ENCODE assay signal across 8 cellular contexts in the genomic region with DNA sequence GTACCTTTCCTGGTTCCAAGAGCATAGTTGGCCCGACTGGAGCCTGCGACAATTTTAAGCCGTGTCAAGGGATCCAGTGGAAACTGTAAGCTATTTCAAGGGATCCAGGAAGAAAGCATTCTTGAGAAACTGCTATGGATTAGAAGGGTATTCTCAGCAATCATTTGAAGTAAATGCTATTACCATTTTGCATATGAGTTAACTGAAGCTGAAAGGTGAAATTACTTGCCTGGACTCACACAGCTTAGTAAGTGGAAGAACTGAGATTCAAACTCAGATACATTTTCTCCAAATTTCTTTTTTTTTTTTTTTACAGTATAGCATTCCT. TPM values are rescaled to one million over a fixed set of nuclear protein-coding genes. Genes with fewer than 3 reads are reported as not detected.
DNase-seq lines count a peak whose midpoint lies in the region; TF ChIP-seq lines count a peak whose summit lies in the region.

No MANE protein-coding gene starts in this region.

- H3K4me1 Mint-ChIP-seq in IgD-negative memory B cell (peaks cover 23 to 27% (median 26%) of the 10 kb centered on the region in 3 donors), nephron (peaks cover 26% of the 10 kb centered on the region)
- H3K4me1 Mint-ChIP-seq in dendritic cell treated with granulocyte-macrophage colony-stimulating factor and Interleukin-4, amounts not matched to agents 40 ng/mL and 50 ng/mL, for 4 days (ENCODE audit: low read depth): peaks cover 19% of the 10 kb centered on the region

- H3K27me3 Mint-ChIP-seq in IgD-negative memory B cell: peaks cover 5% of the 10 kb centered on the region
- no peaks in the 10 kb centered on the region for H3K27me3 Mint-ChIP-seq in dendritic cell treated with granulocyte-macrophage colony-stimulating factor and Interleukin-4, amounts not matched to agents 40 ng/mL and 50 ng/mL, for 4 days
- H3K27me3 Mint-ChIP-seq in nephron (ENCODE audit: low read depth): no peaks in the 10 kb centered on the region

- H3K27ac Mint-ChIP-seq in IgD-negative memory B cell (peak overlapping the region; percentile 70 to 97 (median 95)), nephron (peak overlapping the region; percentile 76 to 94 (median 93))
- peak overlapping the region; percentile 92 for H3K27ac Mint-ChIP-seq in dendritic cell treated with granulocyte-macrophage colony-stimulating factor and Interleukin-4, amounts not matched to agents 40 ng/mL and 50 ng/mL, for 4 days

- no peak for DNase-seq in DMS153 treated with DMSO at 0.1 percent for 48 hours (lab: John Stamatoyannopoulos, UW; ENCODE audit: unreplicated experiment)
- no peak for DNase-seq in SHP77 (lab: John Stamatoyannopoulos, UW)
- DNase-seq in NCI-H2227 (lab: John Stamatoyannopoulos, UW; ENCODE audit: unreplicated experiment): no peak
- DNase-seq in RKO (ENCODE audit: low spot score): no peak

- peak overlapping the region; percentile 72 for H3K27ac ChIP-seq in C4-2B

- intact Hi-C loops in dendritic cell treated with granulocyte-macrophage colony-stimulating factor and Interleukin-4, amounts not matched to agents 40 ng/mL and 50 ng/mL, for 4 days (cut with micrococcal nuclease): loop anchor here (5.0 kb wide), 1 partner anchor 275 kb away; a partner anchor contains a TSS

- peaks cover 0 to 1% (median 0%) of the 10 kb centered on the region in 3 donors for H3K9me3 Mint-ChIP-seq in IgD-negative memory B cell
- H3K9me3 Mint-ChIP-seq in dendritic cell treated with granulocyte-macrophage colony-stimulating factor and Interleukin-4, amounts not matched to agents 40 ng/mL and 50 ng/mL, for 4 days: peaks cover 17% of the 10 kb centered on the region
- H3K9me3 Mint-ChIP-seq in nephron: peaks cover 16% of the 10 kb centered on the region

- TF ChIP-seq CTCF in C4-2B (conservative IDR thresholded peaks at IDR 0.05) (no peak), nephron (IDR thresholded peaks at IDR 0.05; ENCODE audit: unreplicated experiment in 3 of 3) (no peak)

- H3K4me3 Mint-ChIP-seq in IgD-negative memory B cell (peak overlapping the region; percentile 94 to 99 (median 98)), nephron (peak overlapping the region; percentile 97 to 98 (median 97))
- H3K4me3 Mint-ChIP-seq in dendritic cell treated with granulocyte-macrophage colony-stimulating factor and Interleukin-4, amounts not matched to agents 40 ng/mL and 50 ng/mL, for 4 days: peak overlapping the region; percentile 96

- H3K36me3 Mint-ChIP-seq in IgD-negative memory B cell (peaks cover 4% of the 10 kb centered on the region), nephron (ENCODE audit: low read depth) (peaks cover 19% of the 10 kb centered on the region)
- H3K36me3 Mint-ChIP-seq in dendritic cell treated with granulocyte-macrophage colony-stimulating factor and Interleukin-4, amounts not matched to agents 40 ng/mL and 50 ng/mL, for 4 days (ENCODE audit: low read depth): peaks cover 19% of the 10 kb centered on the region

RNA-seq across cellular contexts. Expression of a gene that starts 0.6 kb away (rescaled TPM):
- 4.5 TPM for polyA plus RNA-seq in IgD-negative memory B cell

RNA-seq across cellular contexts. Expression of a gene that starts 23.5 kb away (rescaled TPM):
- 7.9 TPM for polyA plus RNA-seq in IgD-negative memory B cell

RNA-seq across cellular contexts. Expression of a gene that starts 54.9 kb away (rescaled TPM):
- polyA plus RNA-seq in IgD-negative memory B cell: 5.7 TPM
